In genomic region chr14:53613404-53614253, GRCh38 we compare ENCODE assay signal across 8 cellular contexts.
DNase-seq lines count a peak whose midpoint lies in the region; ATAC-seq, FAIRE-seq and TF ChIP-seq lines count a peak whose summit lies in the region.

No MANE protein-coding gene starts in this region.

- H3K4me2 ChIP-seq in MM.1S (ENCODE audit: low read depth, low read length), result peak overlapping the region; percentile 84; the same call in 1 of the 2 replicates
- no peak overlapping the region for H3K4me2 ChIP-seq in smooth muscle cell

- H3K9ac ChIP-seq in MM.1S (ENCODE audit: low read length) (peak overlapping the region; percentile 66), smooth muscle cell (ENCODE audit: low read depth) (no peak overlapping the region)

- H3K79me2 ChIP-seq in MM.1S (ENCODE audit: low read length) (no peaks in the 10 kb centered on the region), smooth muscle cell (ENCODE audit: low read depth) (no peaks in the 10 kb centered on the region)

- H3K4me3 ChIP-seq in MM.1S (ENCODE audit: low read length) (peak overlapping the region; percentile 46; the same call in 1 of the 2 replicates), bronchial epithelial cell (ENCODE audit: low read depth, low read length) (no peak overlapping the region), smooth muscle cell (peak overlapping the region; percentile 35)

- WGBS in smooth muscle cell (ENCODE audit: low lambda C conversion rate), result 82% methylated on average over 12 of the region's 12 CpGs

- no peaks in the 10 kb centered on the region for H3K9me3 ChIP-seq in MM.1S (replicated peaks; ENCODE audit: insufficient read depth, low read length)
- no peaks in the 10 kb centered on the region for H3K9me3 ChIP-seq in smooth muscle cell (replicated peaks; ENCODE audit: low read depth)

- H3K4me1 ChIP-seq in MM.1S (ENCODE audit: low read length) (peaks cover 9% of the 10 kb centered on the region), smooth muscle cell (ENCODE audit: low read depth) (peaks cover 11% of the 10 kb centered on the region)

- FAIRE-seq in bronchial epithelial cell (lab: Jason Lieb, UNC), result peak; percentile 85

- H3K27me3 ChIP-seq in MM.1S (replicated peaks; ENCODE audit: insufficient read depth, low read length) (no peaks in the 10 kb centered on the region), bronchial epithelial cell (ENCODE audit: control insufficient read depth, insufficient read depth, low read length) (no peaks in the 10 kb centered on the region), smooth muscle cell (ENCODE audit: low read depth) (no peaks in the 10 kb centered on the region)

- H3K9me2 ChIP-seq in MM.1S (replicated peaks; ENCODE audit: insufficient read depth, low read length), result no peaks in the 10 kb centered on the region

- H3K27ac ChIP-seq in MM.1S (ENCODE audit: low read length) (peak overlapping the region; percentile 97), smooth muscle cell (ENCODE audit: low read depth) (no peak overlapping the region)

- DNase-seq in MM.1S (peak; percentile 66), bronchial epithelial cell (ENCODE audit: low read depth) (peak; percentile 93), smooth muscle cell (lab: John Stamatoyannopoulos, UW; ENCODE audit: unreplicated experiment) (no peak), NCI-H1694 (lab: John Stamatoyannopoulos, UW) (no peak), D341Med (ENCODE audit: low spot score) (no peak)
- DNase-seq in activated CD4-positive, alpha-beta T cell treated with anti-CD3 and anti-CD28 coated beads for 48 hours, result no peak

- H3F3A ChIP-seq in MM.1S (ENCODE audit: insufficient read depth, low read length) (peaks cover 7% of the 10 kb centered on the region; the same call in 1 of the 2 replicates), smooth muscle cell (ENCODE audit: low read depth) (peaks cover 3% of the 10 kb centered on the region)

- H2AFZ ChIP-seq in MM.1S (ENCODE audit: low read length), result peak overlapping the region; percentile 56
- H2AFZ ChIP-seq in smooth muscle cell (ENCODE audit: low read depth), result no peak overlapping the region

- no peak for TF ChIP-seq CTCF in MM.1S (IDR thresholded peaks at IDR 0.05; ENCODE audit: low read length)
- TF ChIP-seq CTCF in bronchial epithelial cell (IDR thresholded peaks at IDR 0.05; ENCODE audit: insufficient read depth, low read length, severe bottlenecking), result peak; percentile 9
- no peak for TF ChIP-seq CTCF in smooth muscle cell (IDR thresholded peaks at IDR 0.05; ENCODE audit: borderline replicate concordance, insufficient read depth, poor library complexity, severe bottlenecking)

- H3K36me3 ChIP-seq in MM.1S (replicated peaks; ENCODE audit: insufficient read depth, low read length) (no peaks in the 10 kb centered on the region), bronchial epithelial cell (ENCODE audit: control insufficient read depth, insufficient read depth, low read length) (no peaks in the 10 kb centered on the region), smooth muscle cell (ENCODE audit: low read depth) (no peaks in the 10 kb centered on the region)

- H4K20me1 ChIP-seq in MM.1S (ENCODE audit: insufficient read depth, low read length), result no peaks in the 10 kb centered on the region
- H4K20me1 ChIP-seq in smooth muscle cell (ENCODE audit: low read depth), result no peaks in the 10 kb centered on the region

- peak; percentile 97 for ATAC-seq in GM18520 (IDR thresholded peaks at IDR 0.05; ENCODE audit: unreplicated experiment)
- peak; percentile 95 for ATAC-seq in HG02588 (IDR thresholded peaks at IDR 0.05; ENCODE audit: unreplicated experiment)

Comparison
In these comparisons a context has a peak if more than half of its experiments do, and no peak if none do; other contexts are left out.
1. DNase-seq: peak in MM.1S (single experiment) and bronchial epithelial cell (single experiment); none in smooth muscle cell (single experiment), activated CD4-positive, alpha-beta T cell treated with anti-CD3 and anti-CD28 coated beads for 48 hours (single experiment), NCI-H1694 (single experiment) and D341Med (single experiment).